Comparison of ENCODE assay signal across 8 cellular contexts in genomic region chr12:6605425-6606330, GRCh38. TPM values are rescaled to one million over a fixed set of nuclear protein-coding genes. Genes with fewer than 3 reads are reported as not detected.
A peak's percentile ranks its signal among the peaks of the same experiment; 100 is the strongest.
DNase-seq lines count a peak whose midpoint lies in the region; ATAC-seq, FAIRE-seq and TF ChIP-seq lines count a peak whose summit lies in the region.

No MANE protein-coding gene starts in this region.

- TF ChIP-seq CTCF in endothelial cell of umbilical vein (IDR thresholded peaks at IDR 0.05; ENCODE audit: extremely low read depth in 1 of 2, insufficient read depth in 1 of 2, low read depth in 1 of 2, low read length in 2 of 2) = no peak

- no peak for TF ChIP-seq POLR2A in endothelial cell of umbilical vein (IDR thresholded peaks at IDR 0.05; ENCODE audit: low read depth, low read length)

- intact Hi-C loops in endothelial cell of umbilical vein (cut with micrococcal nuclease) = loop anchor here (2.0 kb wide), 2 partner anchors 37 to 161 kb away; partner anchors contain the start of genes NOP2 and PTMS
- intact Hi-C loops in aorta (cut with DNase I) = loop anchor here in 1 of 2 donors (5.0 kb wide), 2 partner anchors 38 to 162 kb away; partner anchors contain the start of genes NOP2 and PTMS

- no TSS peak for BruUV-seq in endothelial cell of umbilical vein (replicated peaks; lab: Mats Ljungman, UMichigan)

- peak overlapping the region; percentile 43 for H3K9ac ChIP-seq in endothelial cell of umbilical vein (replicated peaks; ENCODE audit: extremely low read depth, insufficient read depth, low read length)

- peak; percentile 54 for FAIRE-seq in endothelial cell of umbilical vein (lab: Jason Lieb, UNC)

- H3K79me2 ChIP-seq in endothelial cell of umbilical vein (ENCODE audit: control insufficient read depth, insufficient read depth, low read length) = peaks cover 48% of the 10 kb centered on the region

- peak overlapping the region; percentile 26 for H2AFZ ChIP-seq in endothelial cell of umbilical vein (ENCODE audit: low read depth, low read length)

- H3K9me1 ChIP-seq in endothelial cell of umbilical vein (replicated peaks; ENCODE audit: control insufficient read depth, extremely low read depth, insufficient read depth, low read length) = no peaks in the 10 kb centered on the region

- dilution Hi-C loops in endothelial cell of umbilical vein (cut with MboI; ENCODE audit: extremely low pct_ligation_motif_present, low sequenced_read_pairs) = no loop called here

- POLR2A ChIA-PET in HEK293T (lab: Yijun Ruan, JAX) = interaction anchor here (1.0 to 1.1 kb wide), 3 partner anchors 37 to 118 kb away, joined by 3 to 7 read pairs (median 4); partner anchors contain the start of genes COPS7A and ZNF384
- POLR2A ChIA-PET in endothelial cell of umbilical vein (lab: Charles Lee) = interaction anchor here (0.9 kb wide), 1 partner anchor 84 kb away, joined by 3 read pairs; the partner anchor contains the start of gene ZNF384

- H3K27ac ChIP-seq in endothelial cell of umbilical vein (ENCODE audit: insufficient read depth, low read depth, low read length) = peak overlapping the region; percentile 62
- peak overlapping the region; percentile 77 for H3K27ac ChIP-seq in muscle layer of duodenum (ENCODE audit: low read length)
- peak overlapping the region; percentile 19 to 43 for H3K27ac ChIP-seq in aorta (ENCODE audit: low read depth in 1 of 2, low read length in 2 of 2)

- CTCF ChIA-PET in HEK293T (lab: Yijun Ruan, JAX) = interaction anchor here (0.6 to 1.1 kb wide), 3 partner anchors 8 to 34 kb away, joined by 3 read pairs; no protein-coding TSS in a partner anchor
- CTCF ChIA-PET in endothelial cell of umbilical vein (lab: Charles Lee) = interaction anchor here (0.8 to 1.5 kb wide), 7 partner anchors 8 to 161 kb away, joined by 3 to 6 read pairs (median 4); partner anchors contain the start of gene NOP2

- H3K4me1 ChIP-seq in endothelial cell of umbilical vein (ENCODE audit: control insufficient read depth, extremely low read depth, insufficient read depth, low read length) (peaks cover 30% of the 10 kb centered on the region), muscle layer of duodenum (ENCODE audit: control insufficient read depth in 1 of 2, insufficient read depth in 2 of 2, low read length in 2 of 2) (peaks cover 21 to 37% of the 10 kb centered on the region in 2 donors), aorta (ENCODE audit: control insufficient read depth in 1 of 2, insufficient read depth in 2 of 2, low read length in 2 of 2) (peaks cover 0 to 3% of the 10 kb centered on the region in 2 donors)

- ATAC-seq in aorta (ENCODE audit: low FRiP score) (peak; percentile 0), GM21381 (IDR thresholded peaks at IDR 0.05; ENCODE audit: unreplicated experiment) (no peak)

- H4K20me1 ChIP-seq in endothelial cell of umbilical vein (replicated peaks; ENCODE audit: control insufficient read depth, extremely low read depth, insufficient read depth, low read length) = no peaks in the 10 kb centered on the region

- H3K4me3 ChIP-seq in endothelial cell of umbilical vein (replicated peaks in 1 of 3; ENCODE audit: insufficient read depth in 1 of 3, low read depth in 1 of 3, low read length in 3 of 3) (peak overlapping the region; percentile 78 to 97 (median 87)), muscle layer of duodenum (ENCODE audit: low read depth in 1 of 2, low read length in 2 of 2) (peak overlapping the region; percentile 64 to 90), aorta (ENCODE audit: low read length in 2 of 2) (peak overlapping the region; percentile 76 to 90)

- H3K27me3 ChIP-seq in endothelial cell of umbilical vein (ENCODE audit: control insufficient read depth in 2 of 2, insufficient read depth in 2 of 2, low read length in 2 of 2) (no peaks in the 10 kb centered on the region), muscle layer of duodenum (ENCODE audit: low read depth, low read length) (no peaks in the 10 kb centered on the region), aorta (ENCODE audit: control insufficient read depth in 1 of 2, insufficient read depth in 2 of 2, low read length in 1 of 2) (no peaks in the 10 kb centered on the region)

- H3K36me3 ChIP-seq in endothelial cell of umbilical vein (ENCODE audit: control insufficient read depth in 2 of 2, extremely low read depth in 1 of 2, insufficient read depth in 2 of 2, low read length in 2 of 2) (peaks cover 18 to 20% of the 10 kb centered on the region in 2 experiments), muscle layer of duodenum (ENCODE audit: control insufficient read depth in 1 of 2, insufficient read depth in 2 of 2, low read length in 2 of 2) (peaks cover 16 to 19% of the 10 kb centered on the region in 2 donors), aorta (ENCODE audit: control insufficient read depth in 1 of 2, insufficient read depth in 2 of 2, low read length in 1 of 2) (peaks cover 0 to 8% of the 10 kb centered on the region in 2 donors)

- peak; percentile 42 for DNase-seq in ACHN
- peak; percentile 23 for DNase-seq in HEK293T (ENCODE audit: extremely low spot score)
- DNase-seq in activated CD4-positive, alpha-beta T cell treated with anti-CD3 and anti-CD28 coated beads for 48 hours = peak; percentile 63
- peak; percentile 15 for DNase-seq in endothelial cell of umbilical vein (ENCODE audit: low read depth, low spot score)
- DNase-seq in aorta = no peak
- DNase-seq in NCI-H1417 treated with DMSO at 0.1 percent for 48 hours (lab: John Stamatoyannopoulos, UW) = no peak

- in situ Hi-C loops in ACHN (cut with HindIII; ENCODE audit: low pct_ligation_motif_present, low pct_unique_long_range_greater_than_20kb, low sequenced_read_pairs) = no loop called here

- WGBS in aorta, 2 donors = 1 to 2% methylated on average over 18 of the region's 18 CpGs

- H3K4me2 ChIP-seq in endothelial cell of umbilical vein (ENCODE audit: insufficient read depth, low read length) = peak overlapping the region; percentile 91

- H3K9me3 ChIP-seq in endothelial cell of umbilical vein (replicated peaks; ENCODE audit: control insufficient read depth, insufficient read depth, low read length) (no peaks in the 10 kb centered on the region), muscle layer of duodenum (ENCODE audit: control insufficient read depth in 1 of 2, low read length in 2 of 2) (no peaks in the 10 kb centered on the region), aorta (ENCODE audit: control insufficient read depth, low read length) (no peaks in the 10 kb centered on the region)

RNA-seq across cellular contexts. Expression of gene CHD4, which starts 1.5 kb away (rescaled TPM):
- total RNA-seq in endothelial cell of umbilical vein (192 and 216 TPM in 2 replicates), aorta (100 to 1,000 TPM; 174 to 195 TPM)
- polyA plus RNA-seq in endothelial cell of umbilical vein (119 and 127 TPM in 2 replicates), aorta (100 to 1,000 TPM in 1 of 2 donors, 10 to 100 TPM in 1; 73.1 to 110 TPM)
- 130 and 131 TPM in 2 replicates for polyA plus RNA-seq in endothelial cell of umbilical vein (2011; cell fraction: cytosol; rRNA removed)
- polyA plus RNA-seq in endothelial cell of umbilical vein (2011; cell fraction: nucleus; rRNA removed) = 178 and 198 TPM in 2 replicates
- 108 and 117 TPM in 2 replicates for polyA plus RNA-seq in endothelial cell of umbilical vein (2012)
- polyA minus RNA-seq in endothelial cell of umbilical vein = 187 and 211 TPM in 2 replicates
- 97.7 TPM for polyA minus RNA-seq in endothelial cell of umbilical vein (2011; cell fraction: cytosol; rRNA and poly(A)+ RNA removed)
- 83.7 and 90.8 TPM in 2 replicates for polyA minus RNA-seq in endothelial cell of umbilical vein (2011; cell fraction: nucleus; rRNA and poly(A)+ RNA removed)

RNA-seq across cellular contexts. Expression of gene LPAR5, which starts 30.1 kb away (rescaled TPM):
- not detected in 2 replicates for total RNA-seq in endothelial cell of umbilical vein
- polyA plus RNA-seq in endothelial cell of umbilical vein = 0.23 and 0.41 TPM in 2 replicates
- polyA plus RNA-seq in endothelial cell of umbilical vein (2011; cell fraction: cytosol; rRNA removed) = 0.07 and 0.10 TPM in 2 replicates
- 0.08 TPM in 1 of 2 replicates, not detected in the other for polyA plus RNA-seq in endothelial cell of umbilical vein (2011; cell fraction: nucleus; rRNA removed)
- polyA plus RNA-seq in endothelial cell of umbilical vein (2012) = 0.07 TPM in 1 of 2 replicates, not detected in the other
- polyA minus RNA-seq in endothelial cell of umbilical vein = 0.42 and 0.75 TPM in 2 replicates
- polyA minus RNA-seq in endothelial cell of umbilical vein (2011; cell fraction: cytosol; rRNA and poly(A)+ RNA removed) = 1.7 TPM
- not detected in 2 replicates for polyA minus RNA-seq in endothelial cell of umbilical vein (2011; cell fraction: nucleus; rRNA and poly(A)+ RNA removed)
- 1 to 10 TPM; 2.5 to 3.7 TPM for total RNA-seq in aorta
- under 1 TPM; 0.51 to 0.88 TPM for polyA plus RNA-seq in aorta

RNA-seq across cellular contexts. Expression of gene NOP2, which starts 37.6 kb away (rescaled TPM):
- total RNA-seq in endothelial cell of umbilical vein = 58.5 and 63.6 TPM in 2 replicates
- polyA plus RNA-seq in endothelial cell of umbilical vein = 17.8 and 26.3 TPM in 2 replicates
- polyA plus RNA-seq in endothelial cell of umbilical vein (2011; cell fraction: cytosol; rRNA removed) = 28.3 and 30.1 TPM in 2 replicates
- 160 and 198 TPM in 2 replicates for polyA plus RNA-seq in endothelial cell of umbilical vein (2011; cell fraction: nucleus; rRNA removed)
- 44.4 and 58.0 TPM in 2 replicates for polyA plus RNA-seq in endothelial cell of umbilical vein (2012)
- polyA minus RNA-seq in endothelial cell of umbilical vein = 29.2 and 29.4 TPM in 2 replicates
- 26.3 TPM for polyA minus RNA-seq in endothelial cell of umbilical vein (2011; cell fraction: cytosol; rRNA and poly(A)+ RNA removed)
- 33.6 and 35.6 TPM in 2 replicates for polyA minus RNA-seq in endothelial cell of umbilical vein (2011; cell fraction: nucleus; rRNA and poly(A)+ RNA removed)
- 10 to 100 TPM; 24.8 to 27.8 TPM for total RNA-seq in aorta
- 10 to 100 TPM in 1 of 2 donors, 1 to 10 TPM in 1; 5.4 to 18.8 TPM for polyA plus RNA-seq in aorta

RNA-seq across cellular contexts. Expression of gene ACRBP, which starts 41.6 kb away (rescaled TPM):
- total RNA-seq in endothelial cell of umbilical vein (0.97 and 1.3 TPM in 2 replicates), aorta (1 to 10 TPM; 1.8 to 5.2 TPM)
- polyA plus RNA-seq in endothelial cell of umbilical vein (5.5 and 5.7 TPM in 2 replicates), aorta (under 1 TPM in 1 of 2 donors, not detected in 1; 0.25 TPM)
- polyA plus RNA-seq in endothelial cell of umbilical vein (2011; cell fraction: cytosol; rRNA removed) = 2.0 and 3.4 TPM in 2 replicates
- 2.5 and 3.2 TPM in 2 replicates for polyA plus RNA-seq in endothelial cell of umbilical vein (2011; cell fraction: nucleus; rRNA removed)
- polyA plus RNA-seq in endothelial cell of umbilical vein (2012) = 0.32 and 0.82 TPM in 2 replicates
- polyA minus RNA-seq in endothelial cell of umbilical vein = 4.5 and 5.2 TPM in 2 replicates
- polyA minus RNA-seq in endothelial cell of umbilical vein (2011; cell fraction: cytosol; rRNA and poly(A)+ RNA removed) = not detected
- polyA minus RNA-seq in endothelial cell of umbilical vein (2011; cell fraction: nucleus; rRNA and poly(A)+ RNA removed) = 1.6 and 1.8 TPM in 2 replicates

RNA-seq across cellular contexts. Expression of gene IFFO1, which starts 49.8 kb away (rescaled TPM):
- 26.4 and 27.7 TPM in 2 replicates for total RNA-seq in endothelial cell of umbilical vein
- 41.0 and 41.2 TPM in 2 replicates for polyA plus RNA-seq in endothelial cell of umbilical vein
- 15.9 and 21.0 TPM in 2 replicates for polyA plus RNA-seq in endothelial cell of umbilical vein (2011; cell fraction: cytosol; rRNA removed)
- 156 and 161 TPM in 2 replicates for polyA plus RNA-seq in endothelial cell of umbilical vein (2011; cell fraction: nucleus; rRNA removed)
- polyA plus RNA-seq in endothelial cell of umbilical vein (2012) = 18.3 and 26.1 TPM in 2 replicates
- polyA minus RNA-seq in endothelial cell of umbilical vein = 19.2 and 20.3 TPM in 2 replicates
- not detected for polyA minus RNA-seq in endothelial cell of umbilical vein (2011; cell fraction: cytosol; rRNA and poly(A)+ RNA removed)
- polyA minus RNA-seq in endothelial cell of umbilical vein (2011; cell fraction: nucleus; rRNA and poly(A)+ RNA removed) = 12.7 and 20.1 TPM in 2 replicates
- total RNA-seq in aorta = 10 to 100 TPM; 28.5 to 60.8 TPM
- polyA plus RNA-seq in aorta = 100 to 1,000 TPM in 1 of 2 donors, 10 to 100 TPM in 1; 11.1 to 110 TPM

Comparison
In these comparisons a context has a peak if more than half of its experiments do, and no peak if none do; other contexts are left out.
1. DNase-seq: peak in ACHN (single experiment), HEK293T (single experiment), activated CD4-positive, alpha-beta T cell treated with anti-CD3 and anti-CD28 coated beads for 48 hours (single experiment) and endothelial cell of umbilical vein (single experiment); none in aorta (0 of 2) and NCI-H1417 treated with DMSO at 0.1 percent for 48 hours (single experiment).
2. Peak in every context shown above with its lines, with median percentiles within 50 percentile points of each other: H3K27ac ChIP-seq and H3K4me3 ChIP-seq.